In genomic region chr3:187978433-187979011, GRCh38 we compare ENCODE assay signal across 15 cellular contexts.
DNase-seq lines count a peak whose midpoint lies in the region; ATAC-seq and TF ChIP-seq lines count a peak whose summit lies in the region.
"Had no signal": no experiment of that assay in that cellular context is flagged by ENCODE, and none has a peak within 500 bp of the region (broad histone marks: within the 10 kb centered on the region; RNA-seq: fewer than 3 reads in every experiment).

No MANE protein-coding gene starts in this region.

- ATAC-seq in GM18909 (IDR thresholded peaks at IDR 0.05; ENCODE audit: poor library complexity, unreplicated experiment) (no peak), HG03378 (IDR thresholded peaks at IDR 0.05; ENCODE audit: unreplicated experiment) (no peak)
- ATAC-seq: heart left ventricle, left colon, upper lobe of right lung had no signal

- H3K4me3 Mint-ChIP-seq in activated naive CD4-positive, alpha-beta T cell treated with anti-CD3 and anti-CD28 coated beads, Interleukin-2, amount 50 U/mL, for 24 hours, result peak overlapping the region; percentile 41
- no peak overlapping the region for H3K4me3 Mint-ChIP-seq in activated naive CD4-positive, alpha-beta T cell treated with anti-CD3 and anti-CD28 coated beads for 36 hours
- H3K4me3 Mint-ChIP-seq in activated naive CD8-positive, alpha-beta T cell treated with anti-CD3 and anti-CD28 coated beads for 36 hours, result no peak overlapping the region

- no peaks in the 10 kb centered on the region for H3K36me3 ChIP-seq in esophagus squamous epithelium
- H3K36me3 ChIP-seq: heart left ventricle, upper lobe of right lung had no signal

- no peaks in the 10 kb centered on the region for H3K4me1 ChIP-seq in esophagus squamous epithelium
- H3K4me1 ChIP-seq: upper lobe of right lung had no signal

- peaks cover 9% of the 10 kb centered on the region for H3K9me3 Mint-ChIP-seq in activated naive CD4-positive, alpha-beta T cell treated with anti-CD3 and anti-CD28 coated beads, Interleukin-2, amount 50 U/mL, for 24 hours
- peaks cover 6% of the 10 kb centered on the region for H3K9me3 Mint-ChIP-seq in activated naive CD4-positive, alpha-beta T cell treated with anti-CD3 and anti-CD28 coated beads for 36 hours
- peaks cover 7% of the 10 kb centered on the region for H3K9me3 Mint-ChIP-seq in activated naive CD8-positive, alpha-beta T cell treated with anti-CD3 and anti-CD28 coated beads for 36 hours

- WGBS in esophagus squamous epithelium, 2 donors, result 62 to 79% methylated on average over 4 to 5 of the region's 5 CpGs

- H3K27ac ChIP-seq in esophagus squamous epithelium, result no peak overlapping the region
- H3K27ac ChIP-seq: heart left ventricle, RWPE1, upper lobe of right lung had no signal

- H3K9me3 ChIP-seq in esophagus squamous epithelium, result peaks cover 0 to 5% (median 0%) of the 10 kb centered on the region in 3 donors
- H3K9me3 ChIP-seq: upper lobe of right lung had no signal

- no peak for DNase-seq in activated naive CD4-positive, alpha-beta T cell treated with anti-CD3 and anti-CD28 coated beads for 36 hours
- DNase-seq in NAMALWA (ENCODE audit: low spot score), result peak; percentile 93
- no peak for DNase-seq in activated naive CD8-positive, alpha-beta T cell treated with anti-CD3 and anti-CD28 coated beads for 36 hours
- peak; percentile 18 for DNase-seq in renal cortical epithelial cell (ENCODE audit: low read depth)
- DNase-seq in esophagus squamous epithelium (lab: John Stamatoyannopoulos, UW), result no peak
- DNase-seq: activated naive CD4-positive, alpha-beta T cell treated with Interleukin-2 at 50 U/mL for 16 hours; heart left ventricle; left colon; NCI-H1417; NCI-H345; upper lobe of right lung had no signal

- no peak for TF ChIP-seq POLR2A in esophagus squamous epithelium (IDR thresholded peaks at IDR 0.05)

- no peak overlapping the region for H3K4me3 ChIP-seq in esophagus squamous epithelium
- H3K4me3 ChIP-seq: heart left ventricle, upper lobe of right lung had no signal

- CTCF ChIA-PET in activated naive CD4-positive, alpha-beta T cell treated with anti-CD3 and anti-CD28 coated beads for 36 hours (lab: Charles Lee), result interaction anchor here (1.8 to 2.4 kb wide), 2 partner anchors 238 kb away, joined by 6 to 7 read pairs; no protein-coding TSS in a partner anchor

- no peaks in the 10 kb centered on the region for H3K27me3 Mint-ChIP-seq in activated naive CD4-positive, alpha-beta T cell treated with anti-CD3 and anti-CD28 coated beads, Interleukin-2, amount 50 U/mL, for 24 hours
- H3K27me3 Mint-ChIP-seq in activated naive CD4-positive, alpha-beta T cell treated with anti-CD3 and anti-CD28 coated beads for 36 hours (ENCODE audit: low read depth), result no peaks in the 10 kb centered on the region
- no peaks in the 10 kb centered on the region for H3K27me3 Mint-ChIP-seq in activated naive CD8-positive, alpha-beta T cell treated with anti-CD3 and anti-CD28 coated beads for 36 hours

- H3K27ac Mint-ChIP-seq in activated naive CD4-positive, alpha-beta T cell treated with anti-CD3 and anti-CD28 coated beads, Interleukin-2, amount 50 U/mL, for 24 hours, result peak overlapping the region; percentile 83
- H3K27ac Mint-ChIP-seq in activated naive CD4-positive, alpha-beta T cell treated with anti-CD3 and anti-CD28 coated beads for 36 hours, result no peak overlapping the region
- H3K27ac Mint-ChIP-seq in activated naive CD8-positive, alpha-beta T cell treated with anti-CD3 and anti-CD28 coated beads for 36 hours, result peak overlapping the region; percentile 11

- TF ChIP-seq CTCF in esophagus squamous epithelium (IDR thresholded peaks at IDR 0.05), result no peak

- intact Hi-C loops in activated naive CD4-positive, alpha-beta T cell treated with anti-CD3 and anti-CD28 coated beads for 36 hours (cut with micrococcal nuclease), result loop anchor here (5.0 to 10.0 kb wide), 5 partner anchors 176 to 1154 kb away; partner anchors contain the start of gene LPP
- intact Hi-C loops in esophagus squamous epithelium (cut with DNase I), result no loop called here

- no peaks in the 10 kb centered on the region for H3K27me3 ChIP-seq in esophagus squamous epithelium
- H3K27me3 ChIP-seq: heart left ventricle, upper lobe of right lung had no signal

- peaks cover 3% of the 10 kb centered on the region for H3K36me3 Mint-ChIP-seq in activated naive CD4-positive, alpha-beta T cell treated with anti-CD3 and anti-CD28 coated beads, Interleukin-2, amount 50 U/mL, for 24 hours
- H3K36me3 Mint-ChIP-seq in activated naive CD4-positive, alpha-beta T cell treated with anti-CD3 and anti-CD28 coated beads for 36 hours (ENCODE audit: low read depth), result no peaks in the 10 kb centered on the region
- H3K36me3 Mint-ChIP-seq in activated naive CD8-positive, alpha-beta T cell treated with anti-CD3 and anti-CD28 coated beads for 36 hours, result peaks cover 9% of the 10 kb centered on the region

- peaks cover 64% of the 10 kb centered on the region for H3K4me1 Mint-ChIP-seq in activated naive CD4-positive, alpha-beta T cell treated with anti-CD3 and anti-CD28 coated beads, Interleukin-2, amount 50 U/mL, for 24 hours
- H3K4me1 Mint-ChIP-seq in activated naive CD4-positive, alpha-beta T cell treated with anti-CD3 and anti-CD28 coated beads for 36 hours (ENCODE audit: low read depth), result peaks cover 59% of the 10 kb centered on the region
- peaks cover 63% of the 10 kb centered on the region for H3K4me1 Mint-ChIP-seq in activated naive CD8-positive, alpha-beta T cell treated with anti-CD3 and anti-CD28 coated beads for 36 hours

Comparison
In these comparisons a context has a peak if more than half of its experiments do, and no peak if none do; other contexts are left out.
1. DNase-seq: peak in NAMALWA (single experiment) and renal cortical epithelial cell (single experiment); none in activated naive CD4-positive, alpha-beta T cell treated with anti-CD3 and anti-CD28 coated beads for 36 hours (single experiment), activated naive CD8-positive, alpha-beta T cell treated with anti-CD3 and anti-CD28 coated beads for 36 hours (single experiment) and esophagus squamous epithelium (single experiment).